In the genomic region with DNA sequence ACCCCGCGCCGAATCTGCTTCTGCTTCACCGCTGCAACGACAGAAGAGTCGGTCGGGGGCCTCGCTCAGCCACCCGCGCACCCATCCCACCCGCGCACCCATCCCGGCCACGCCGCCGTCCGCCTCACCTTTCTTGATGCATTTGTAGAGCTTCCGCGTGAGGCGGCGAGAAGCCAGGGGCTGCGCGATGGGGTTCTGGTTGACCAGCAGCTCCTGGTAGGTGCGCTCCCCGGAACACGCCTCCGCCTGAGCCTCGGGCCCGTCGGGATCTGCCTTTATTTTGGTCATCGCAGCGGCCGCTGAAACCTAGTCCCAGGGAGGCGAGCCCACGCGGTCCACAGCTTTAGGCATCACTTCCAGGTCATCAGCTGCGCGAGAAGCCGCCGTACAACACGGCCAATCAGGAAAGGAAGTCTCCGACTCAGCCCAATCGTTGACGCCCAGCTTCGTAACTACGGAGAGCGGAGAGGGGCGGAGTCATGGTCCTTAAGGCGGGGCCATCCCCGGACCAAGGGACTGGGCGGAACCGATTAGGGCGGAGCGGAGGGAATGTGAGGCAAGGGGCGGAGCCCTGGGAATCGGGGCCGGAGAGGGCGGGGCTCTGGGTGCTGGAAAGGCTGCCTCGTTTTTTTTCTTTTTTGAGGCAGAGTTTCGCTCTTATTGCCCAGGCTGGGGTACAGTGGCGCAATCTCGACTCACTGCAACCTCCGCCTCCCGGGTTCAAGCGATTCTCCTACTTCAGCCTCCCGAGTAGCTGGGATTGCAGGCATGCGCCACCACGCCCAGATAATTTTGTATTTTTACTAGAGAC, we compare ENCODE assay signal across 8 cellular contexts. TPM values are rescaled to one million over a fixed set of nuclear protein-coding genes. Genes with fewer than 3 reads are reported as not detected.
DNase-seq lines count a peak whose midpoint lies in the region; ATAC-seq and TF ChIP-seq lines count a peak whose summit lies in the region.

A gene (minus strand): TSS at position 356 of the 811 bp plus-strand sequence. CDS start 68 bp downstream, at position 288.

- H3K36me3 ChIP-seq in kidney epithelial cell (ENCODE audit: control insufficient read depth, insufficient read depth, low read length): peaks cover 1% of the 10 kb centered on the region

- TF ChIP-seq POLR2A in GM19193 (IDR thresholded peaks at IDR 0.05; ENCODE audit: extremely low read depth, insufficient read depth, insufficient read length): peak; percentile 66

- H3K4me3 ChIP-seq in choroid plexus epithelial cell (ENCODE audit: low read depth, low read length): peak within 1 kb of the TSS; percentile 80
- peak within 1 kb of the TSS; percentile 90 for H3K4me3 ChIP-seq in kidney epithelial cell (ENCODE audit: low read depth, low read length)

- H3K27me3 ChIP-seq in kidney epithelial cell (ENCODE audit: control insufficient read depth, insufficient read depth, low read length): no peaks in the 10 kb centered on the region

- ATAC-seq in HG03439 (IDR thresholded peaks at IDR 0.05; ENCODE audit: unreplicated experiment): peak; percentile 99

- TF ChIP-seq CTCF in choroid plexus epithelial cell (conservative IDR thresholded peaks at IDR 0.05; ENCODE audit: low read depth, low read length) (no peak), kidney epithelial cell (IDR thresholded peaks at IDR 0.05; ENCODE audit: insufficient read depth, low read length, poor library complexity, severe bottlenecking) (no peak)

- DNase-seq in AML-193 (lab: John Stamatoyannopoulos, UW): peak; percentile 95 to 97
- DNase-seq in NCI-H510A treated with DMSO at 0.1 percent for 48 hours (lab: John Stamatoyannopoulos, UW): peak; percentile 89
- peak; percentile 97 to 98 for DNase-seq in activated CD4-positive, alpha-beta T cell treated with anti-CD3 and anti-CD28 coated beads for 24 hours (ENCODE audit: low read depth in 2 of 2)
- DNase-seq in choroid plexus epithelial cell (ENCODE audit: low read depth): peak; percentile 99
- peak; percentile 90 for DNase-seq in kidney epithelial cell (ENCODE audit: low read depth)
- peak; percentile 97 to 99 for DNase-seq in stimulated activated CD4-positive, alpha-beta T cell treated with anti-CD3 and anti-CD28 coated beads, Interleukin-15, amount 100 ng/mL, for 48 hours (ENCODE audit: low read depth in 2 of 2)

RNA-seq across cellular contexts. Expression of the gene that starts here (rescaled TPM):
- total RNA-seq in kidney epithelial cell: 454 and 476 TPM in 2 replicates

Comparison
In these comparisons a context has a peak if more than half of its experiments do, and no peak if none do; other contexts are left out.
1. Peak in every context shown above with its lines: DNase-seq, ATAC-seq and H3K4me3 ChIP-seq.